Comparison of ENCODE assay signal across 8 cellular contexts in the genomic region with DNA sequence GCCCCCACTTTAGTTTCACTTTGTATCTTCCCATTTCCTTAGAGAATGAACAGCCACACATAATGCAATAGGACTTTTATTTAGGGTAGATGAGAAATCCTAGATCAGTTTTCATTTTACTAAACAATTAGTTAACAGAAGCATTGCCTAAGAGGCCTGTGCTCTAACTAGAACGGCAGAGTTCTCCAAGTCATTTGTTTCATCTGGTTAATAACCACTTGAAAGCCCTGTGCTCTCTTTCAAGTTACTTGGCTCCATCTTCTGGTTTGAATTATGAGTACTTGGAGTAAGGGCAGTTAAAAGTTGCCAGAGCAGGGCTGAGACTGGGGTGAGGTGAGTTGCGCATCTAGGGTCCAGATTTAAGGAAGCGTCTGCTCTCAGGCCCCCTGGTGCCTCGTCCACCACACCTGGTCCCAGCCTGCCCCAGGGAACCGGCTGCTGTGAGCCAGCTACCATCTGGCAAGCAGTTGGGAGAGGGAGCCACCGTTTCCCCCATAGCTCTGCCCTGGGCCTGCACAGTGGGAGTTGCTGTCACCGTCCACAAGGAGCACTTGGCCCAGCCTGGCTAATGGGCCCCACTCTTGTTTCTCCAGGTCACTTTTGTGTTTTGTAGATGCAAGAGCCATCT. TPM values are rescaled to one million over a fixed set of nuclear protein-coding genes. Genes with fewer than 3 reads are reported as not detected.
A peak's percentile ranks its signal among the peaks of the same experiment; 100 is the strongest.
DNase-seq lines count a peak whose midpoint lies in the region; ATAC-seq and TF ChIP-seq lines count a peak whose summit lies in the region.

No MANE protein-coding gene starts in this region.

- H3K36me3 Mint-ChIP-seq in activated naive CD8-positive, alpha-beta T cell treated with anti-CD3 and anti-CD28 coated beads, Interleukin-2, amount 10 ng/mL, durations not matched to agents 7 days and 5 days = no peaks in the 10 kb centered on the region
- no peaks in the 10 kb centered on the region for H3K36me3 Mint-ChIP-seq in activated naive CD8-positive, alpha-beta T cell treated with anti-CD3 and anti-CD28 coated beads for 36 hours

- peak overlapping the region; percentile 74 for H3K4me3 Mint-ChIP-seq in activated naive CD8-positive, alpha-beta T cell treated with anti-CD3 and anti-CD28 coated beads, Interleukin-2, amount 10 ng/mL, durations not matched to agents 7 days and 5 days
- H3K4me3 Mint-ChIP-seq in activated naive CD8-positive, alpha-beta T cell treated with anti-CD3 and anti-CD28 coated beads for 36 hours = no peak overlapping the region

- no peak overlapping the region for H3K4me2 ChIP-seq in trophoblast cell (ENCODE audit: low read length)

- ATAC-seq in activated naive CD8-positive, alpha-beta T cell treated with anti-CD3 and anti-CD28 coated beads, Interleukin-2, amount 10 ng/mL, durations not matched to agents 7 days and 5 days (ENCODE audit: low read depth) = peak; percentile 81
- peak; percentile 79 for ATAC-seq in HG02759 (IDR thresholded peaks at IDR 0.05; ENCODE audit: unreplicated experiment)

- peaks cover 4 to 6% of the 10 kb centered on the region in 2 experiments for H3K4me1 ChIP-seq in trophoblast cell (ENCODE audit: control insufficient read depth in 1 of 2, insufficient read depth in 2 of 2, low read length in 2 of 2)

- no peaks in the 10 kb centered on the region for H3K9me3 Mint-ChIP-seq in activated naive CD8-positive, alpha-beta T cell treated with anti-CD3 and anti-CD28 coated beads, Interleukin-2, amount 10 ng/mL, durations not matched to agents 7 days and 5 days
- H3K9me3 Mint-ChIP-seq in activated naive CD8-positive, alpha-beta T cell treated with anti-CD3 and anti-CD28 coated beads for 36 hours = no peaks in the 10 kb centered on the region

- H2BK5ac ChIP-seq in trophoblast cell (ENCODE audit: low read depth, low read length, poor library complexity) = no peak overlapping the region

- no CpG with 5 or more reads among the region's 7 CpGs for WGBS in trophoblast cell (ENCODE audit: extremely low coverage, insufficient coverage, insufficient read length)

- no peak overlapping the region for H4K12ac ChIP-seq in trophoblast cell (ENCODE audit: low read depth, low read length)

- no peaks in the 10 kb centered on the region for H3K79me2 ChIP-seq in trophoblast cell (ENCODE audit: control insufficient read depth, insufficient read depth, low read length, poor library complexity)

- TF ChIP-seq CTCF in VCaP (conservative IDR thresholded peaks at IDR 0.05) = peak; percentile 77

- no peak overlapping the region for H3K4me3 ChIP-seq in trophoblast cell (ENCODE audit: low read depth, low read length)

- no peaks in the 10 kb centered on the region for H3K79me1 ChIP-seq in trophoblast cell (ENCODE audit: low read length)

- DNase-seq in activated naive CD8-positive, alpha-beta T cell treated with anti-CD3 and anti-CD28 coated beads, Interleukin-2, amount 10 ng/mL, durations not matched to agents 7 days and 5 days = no peak
- no peak for DNase-seq in activated naive CD8-positive, alpha-beta T cell treated with anti-CD3 and anti-CD28 coated beads for 36 hours
- DNase-seq in NCI-H2107 treated with DMSO at 0.1 percent for 48 hours (lab: John Stamatoyannopoulos, UW; ENCODE audit: unreplicated experiment) = peak; percentile 93
- peak; percentile 78 for DNase-seq in globus pallidus (ENCODE audit: low spot score)
- DNase-seq in trophoblast cell = peak in 1 of 2 donors; percentile 65
- no peak for DNase-seq in stimulated activated CD4-positive, alpha-beta T cell treated with anti-CD3 and anti-CD28 coated beads, Interleukin-15, amount 100 ng/mL, for 24 hours

- H3K27ac Mint-ChIP-seq in activated naive CD8-positive, alpha-beta T cell treated with anti-CD3 and anti-CD28 coated beads, Interleukin-2, amount 10 ng/mL, durations not matched to agents 7 days and 5 days = peak overlapping the region; percentile 26
- H3K27ac Mint-ChIP-seq in activated naive CD8-positive, alpha-beta T cell treated with anti-CD3 and anti-CD28 coated beads for 36 hours = no peak overlapping the region

- no peaks in the 10 kb centered on the region for H3K27me3 Mint-ChIP-seq in activated naive CD8-positive, alpha-beta T cell treated with anti-CD3 and anti-CD28 coated beads, Interleukin-2, amount 10 ng/mL, durations not matched to agents 7 days and 5 days
- H3K27me3 Mint-ChIP-seq in activated naive CD8-positive, alpha-beta T cell treated with anti-CD3 and anti-CD28 coated beads for 36 hours = peaks cover 11% of the 10 kb centered on the region

- H2AK5ac ChIP-seq in trophoblast cell (ENCODE audit: low read length) = peak overlapping the region; percentile 61

- peak overlapping the region; percentile 15 for H4K91ac ChIP-seq in trophoblast cell (ENCODE audit: low read depth, low read length)

- peak overlapping the region; percentile 44 for H2BK12ac ChIP-seq in trophoblast cell (ENCODE audit: low read length)

- H3K9ac ChIP-seq in trophoblast cell (ENCODE audit: low read length) = no peak overlapping the region

- H3K18ac ChIP-seq in trophoblast cell (ENCODE audit: low read length) = no peak overlapping the region

- H3K14ac ChIP-seq in trophoblast cell (ENCODE audit: low read length) = no peak overlapping the region

- no peak overlapping the region for H3K4ac ChIP-seq in trophoblast cell (ENCODE audit: low read depth, low read length)

- peaks cover 2% of the 10 kb centered on the region for H3K9me3 ChIP-seq in trophoblast cell (ENCODE audit: insufficient read depth, low read depth, low read length)

- H3K36me3 ChIP-seq in trophoblast cell (ENCODE audit: control insufficient read depth in 1 of 2, insufficient read depth in 2 of 2, low read length in 2 of 2) = no peaks in the 10 kb centered on the region

- no peak overlapping the region for H4K8ac ChIP-seq in trophoblast cell (ENCODE audit: low read depth, low read length)

- H3K27ac ChIP-seq in VCaP (peak overlapping the region; percentile 72), trophoblast cell (ENCODE audit: low read depth, low read length) (no peak overlapping the region)

- peak overlapping the region; percentile 37 for H2BK120ac ChIP-seq in trophoblast cell (ENCODE audit: insufficient read depth, low read length, poor library complexity)

- POLR2A ChIA-PET in activated naive CD8-positive, alpha-beta T cell treated with anti-CD3 and anti-CD28 coated beads, Interleukin-2, amount 10 ng/mL, durations not matched to agents 7 days and 5 days (lab: Charles Lee) = no interaction called here

- peaks cover 9% of the 10 kb centered on the region for H3K4me1 Mint-ChIP-seq in activated naive CD8-positive, alpha-beta T cell treated with anti-CD3 and anti-CD28 coated beads, Interleukin-2, amount 10 ng/mL, durations not matched to agents 7 days and 5 days
- H3K4me1 Mint-ChIP-seq in activated naive CD8-positive, alpha-beta T cell treated with anti-CD3 and anti-CD28 coated beads for 36 hours = peaks cover 4% of the 10 kb centered on the region

- peak overlapping the region; percentile 38 for H2AFZ ChIP-seq in trophoblast cell (ENCODE audit: insufficient read depth, low read length, poor library complexity)

- H3K27me3 ChIP-seq in trophoblast cell (ENCODE audit: insufficient read depth, low read length) = no peaks in the 10 kb centered on the region

- no peak overlapping the region for H3K23ac ChIP-seq in trophoblast cell (ENCODE audit: low read length)

RNA-seq across cellular contexts. Expression of a gene that starts 18.1 kb away (rescaled TPM):
- total RNA-seq in activated naive CD8-positive, alpha-beta T cell treated with anti-CD3 and anti-CD28 coated beads, Interleukin-2, amount 10 ng/mL, durations not matched to agents 7 days and 5 days = 1 to 10 TPM in 1 of 2 experiments, under 1 TPM in 1; 0.42 to 1.5 TPM
- not detected for total RNA-seq in activated naive CD8-positive, alpha-beta T cell treated with anti-CD3 and anti-CD28 coated beads for 36 hours
- 3.6 and 5.9 TPM in 2 replicates for polyA plus RNA-seq in trophoblast cell (2013)

Comparison
In these comparisons a context has a peak if more than half of its experiments do, and no peak if none do; other contexts are left out.
1. DNase-seq: peak in NCI-H2107 treated with DMSO at 0.1 percent for 48 hours (single experiment) and globus pallidus (single experiment); none in activated naive CD8-positive, alpha-beta T cell treated with anti-CD3 and anti-CD28 coated beads, Interleukin-2, amount 10 ng/mL, durations not matched to agents 7 days and 5 days (single experiment), activated naive CD8-positive, alpha-beta T cell treated with anti-CD3 and anti-CD28 coated beads for 36 hours (single experiment) and stimulated activated CD4-positive, alpha-beta T cell treated with anti-CD3 and anti-CD28 coated beads, Interleukin-15, amount 100 ng/mL, for 24 hours (single experiment).